Comparison of ENCODE assay signal across 1 cellular context in the genomic region with DNA sequence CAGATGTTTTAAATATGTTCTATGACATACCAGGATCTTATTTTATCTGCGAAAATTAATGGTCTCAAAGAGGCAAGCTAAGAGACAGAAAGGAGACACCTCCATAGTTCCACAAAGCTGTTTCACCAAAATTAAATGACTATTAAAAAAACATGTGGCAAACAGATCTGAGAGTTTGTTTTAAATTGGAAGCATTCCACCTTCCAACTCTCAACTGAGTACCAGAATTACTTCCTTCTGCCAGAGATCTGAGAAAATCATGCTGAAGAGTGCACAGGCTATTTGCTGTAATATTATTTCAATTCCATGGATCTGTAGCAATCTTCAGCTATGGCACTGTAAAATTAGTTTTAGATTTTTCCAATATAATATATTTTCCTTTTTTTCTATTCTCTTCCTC.
TF ChIP-seq lines count a peak whose summit lies in the region.

No MANE protein-coding gene starts in this region.

TF ChIP-seq in IMR-90, 13 proteins besides CTCF, POLR2A, EP300 and RAD21 (continued from another document):
- TF ChIP-seq MAFK (IDR thresholded peaks at IDR 0.05; ENCODE audit: low read depth, low read length) (no peak), RFX5 (IDR thresholded peaks at IDR 0.05; ENCODE audit: low read depth, low read length) (no peak), CEBPB (IDR thresholded peaks at IDR 0.05; ENCODE audit: low read depth, low read length) (no peak), NFE2L2 (IDR thresholded peaks at IDR 0.05; ENCODE audit: low read depth, low read length) (no peak)
TF ChIP-seq in IMR-90: peak in this region for 0.
